Comparison of ENCODE assay signal across 2 cellular contexts in genomic region chr19:55246462-55247451, GRCh38.
TF ChIP-seq lines count a peak whose summit lies in the region.

No MANE protein-coding gene starts in this region.

TF ChIP-seq in SK-N-SH, 30 proteins besides CTCF, POLR2A, EP300 and RAD21:
- no peak for TF ChIP-seq CHD2 (IDR thresholded peaks at IDR 0.05; ENCODE audit: low read length, partially characterized antibody)
- TF ChIP-seq FOXJ3 (CRISPR knock-in tag; IDR thresholded peaks at IDR 0.05): 0 out of 2 replicates have a peak, but pooled peaks have one; percentile 32
- TF ChIP-seq IRF3 (IDR thresholded peaks at IDR 0.05; ENCODE audit: low read depth, low read length): no peak

TF ChIP-seq in SK-N-SH treated with all-trans-retinoic acid at 6 μM for 48 hours, 23 proteins besides CTCF, POLR2A, EP300 and RAD21:
- TF ChIP-seq TCF4 (CRISPR knock-in tag; IDR thresholded peaks at IDR 0.05; ENCODE audit: borderline replicate concordance) (no peak), OSR1 (CRISPR knock-in tag; IDR thresholded peaks at IDR 0.05) (no peak), SNAI2 (CRISPR knock-in tag; IDR thresholded peaks at IDR 0.05) (no peak)
